25 cellular contexts compared by ENCODE assay signal in genomic region chr1:172239894-172240293, GRCh38.
DNase-seq lines count a peak whose midpoint lies in the region; FAIRE-seq and TF ChIP-seq lines count a peak whose summit lies in the region.
"Had no signal": no experiment of that assay in that cellular context is flagged by ENCODE, and none has a peak within 500 bp of the region (broad histone marks: within the 10 kb centered on the region; RNA-seq: fewer than 3 reads in every experiment).

No MANE protein-coding gene starts in this region.

- peak overlapping the region in 2 of 3 donors; percentile 43 to 66 for H3K27ac ChIP-seq in thyroid gland
- H3K27ac ChIP-seq: 22Rv1 had no signal

- 27 to 42% methylated on average over 2 of the region's 2 CpGs for WGBS in thyroid gland, 2 donors

- H3K4me3 Mint-ChIP-seq in brain (peak overlapping the region in 2 of 5 experiments; percentile 1 to 24), mesothelial cell of epicardium (no peak overlapping the region)
- H3K4me3 Mint-ChIP-seq: activated CD4-positive, alpha-beta T cell treated with anti-CD3 and anti-CD28 coated beads, Interleukin-2, amount 10 ng/mL, durations not matched to agents 24 days and 14 days; activated naive CD4-positive, alpha-beta T cell treated with anti-CD3 and anti-CD28 coated beads, Interleukin-2, amount 50 U/mL, for 24 hours; activated T-helper 17 cell treated with anti-CD3 and anti-CD28 coated beads, Interleukin-2, amount 50 U/mL, for 72 hours; CD4-positive, CD25-positive, alpha-beta regulatory T cell; memory B cell; stimulated activated naive CD8-positive, alpha-beta T cell treated with anti-CD3 and anti-CD28 coated beads, Interleukin-15, Interleukin-2, amounts not matched to agents 100 ng/mL and 50 ng/mL, for 24 hours; T-helper 2 cell treated with Interferon-gamma antibody and Interleukin-4, amounts not matched to agents 5 μg/mL and 100 μg/mL, for 36 hours had no signal

- H3K27me3 Mint-ChIP-seq in brain (peaks cover 2% of the 10 kb centered on the region), mesothelial cell of epicardium (ENCODE audit: low read depth) (no peaks in the 10 kb centered on the region)
- H3K27me3 Mint-ChIP-seq: activated naive CD4-positive, alpha-beta T cell treated with anti-CD3 and anti-CD28 coated beads, Interleukin-2, amount 50 U/mL, for 24 hours; activated T-helper 17 cell treated with anti-CD3 and anti-CD28 coated beads, Interleukin-2, amount 50 U/mL, for 72 hours; CD4-positive, CD25-positive, alpha-beta regulatory T cell; memory B cell; stimulated activated naive CD8-positive, alpha-beta T cell treated with anti-CD3 and anti-CD28 coated beads, Interleukin-15, Interleukin-2, amounts not matched to agents 100 ng/mL and 50 ng/mL, for 24 hours had no signal

- FAIRE-seq in urothelium cell line (lab: Jason Lieb, UNC) = no peak
- FAIRE-seq: kidney had no signal

- peaks cover 4% of the 10 kb centered on the region for H3K36me3 Mint-ChIP-seq in brain
- no peaks in the 10 kb centered on the region for H3K36me3 Mint-ChIP-seq in mesothelial cell of epicardium
- H3K36me3 Mint-ChIP-seq: activated naive CD4-positive, alpha-beta T cell treated with anti-CD3 and anti-CD28 coated beads, Interleukin-2, amount 50 U/mL, for 24 hours; memory B cell had no signal

- no peak for TF ChIP-seq POLR2A in thyroid gland (IDR thresholded peaks at IDR 0.05)

- intact Hi-C loops in thyroid gland (cut with DNase I) = no loop called here

- H3K27ac Mint-ChIP-seq in brain (peak overlapping the region in 4 of 5 experiments; percentile 17 to 90 (median 66)), mesothelial cell of epicardium (peak overlapping the region; percentile 87)
- H3K27ac Mint-ChIP-seq: activated CD4-positive, alpha-beta T cell treated with anti-CD3 and anti-CD28 coated beads, Interleukin-2, amount 10 ng/mL, durations not matched to agents 24 days and 14 days; activated naive CD4-positive, alpha-beta T cell treated with anti-CD3 and anti-CD28 coated beads, Interleukin-2, amount 50 U/mL, for 24 hours; activated T-helper 17 cell treated with anti-CD3 and anti-CD28 coated beads, Interleukin-2, amount 50 U/mL, for 72 hours; memory B cell; stimulated activated naive CD8-positive, alpha-beta T cell treated with anti-CD3 and anti-CD28 coated beads, Interleukin-15, Interleukin-2, amounts not matched to agents 100 ng/mL and 50 ng/mL, for 24 hours; T-helper 2 cell treated with Interferon-gamma antibody and Interleukin-4, amounts not matched to agents 5 μg/mL and 100 μg/mL, for 36 hours had no signal

- H3K9me3 Mint-ChIP-seq in brain (peaks cover 0 to 7% (median 2%) of the 10 kb centered on the region in 5 experiments), mesothelial cell of epicardium (peaks cover 1% of the 10 kb centered on the region)
- H3K9me3 Mint-ChIP-seq: activated naive CD4-positive, alpha-beta T cell treated with anti-CD3 and anti-CD28 coated beads, Interleukin-2, amount 50 U/mL, for 24 hours; activated T-helper 17 cell treated with anti-CD3 and anti-CD28 coated beads, Interleukin-2, amount 50 U/mL, for 72 hours; memory B cell; stimulated activated naive CD8-positive, alpha-beta T cell treated with anti-CD3 and anti-CD28 coated beads, Interleukin-15, Interleukin-2, amounts not matched to agents 100 ng/mL and 50 ng/mL, for 24 hours had no signal

- peaks cover 29% of the 10 kb centered on the region for H3K4me1 Mint-ChIP-seq in brain
- peaks cover 29% of the 10 kb centered on the region for H3K4me1 Mint-ChIP-seq in mesothelial cell of epicardium
- H3K4me1 Mint-ChIP-seq: activated naive CD4-positive, alpha-beta T cell treated with anti-CD3 and anti-CD28 coated beads, Interleukin-2, amount 50 U/mL, for 24 hours; activated T-helper 17 cell treated with anti-CD3 and anti-CD28 coated beads, Interleukin-2, amount 50 U/mL, for 72 hours had no signal

- peaks cover 5 to 11% of the 10 kb centered on the region in 2 donors for H3K4me1 ChIP-seq in thyroid gland

- no peaks in the 10 kb centered on the region for H3K27me3 ChIP-seq in thyroid gland
- H3K27me3 ChIP-seq: transverse colon had no signal

- DNase-seq in NCI-H2081 (lab: John Stamatoyannopoulos, UW) (peak; percentile 6 to 70), NCI-H2081 treated with DMSO at 0.1 percent for 48 hours (lab: John Stamatoyannopoulos, UW) (no peak), mesothelial cell of epicardium (ENCODE audit: low spot score in 2 of 2, unreplicated experiment in 2 of 2) (no peak), thyroid gland (peak; percentile 65 to 77), urothelium cell line (ENCODE audit: low spot score) (no peak), RKO (ENCODE audit: low spot score) (no peak)
- DNase-seq in activated CD8-positive, alpha-beta memory T cell treated with anti-CD3 and anti-CD28 coated beads, Interleukin-2, amount 50 U/mL, for 4 hours = no peak
- DNase-seq: activated CD4-positive, alpha-beta T cell treated with anti-CD3 and anti-CD28 coated beads, Interleukin-2, amount 10 ng/mL, durations not matched to agents 24 days and 14 days; CD4-positive, CD25-positive, alpha-beta regulatory T cell; dermis blood vessel endothelial cell; EL; HCEC 1CT; IMR-90; kidney; NCI-H1436; NCI-H526; RPMI8226; transverse colon had no signal

- no peaks in the 10 kb centered on the region for H3K36me3 ChIP-seq in thyroid gland
- H3K36me3 ChIP-seq: transverse colon had no signal

- H3K4me3 ChIP-seq in thyroid gland (replicated peaks in 1 of 3) = no peak overlapping the region
- H3K4me3 ChIP-seq: transverse colon had no signal

- no peak for TF ChIP-seq CTCF in brain (conservative IDR thresholded peaks at IDR 0.05)
- TF ChIP-seq CTCF in mesothelial cell of epicardium (IDR thresholded peaks at IDR 0.05; ENCODE audit: unreplicated experiment) = no peak
- TF ChIP-seq CTCF in thyroid gland (IDR thresholded peaks at IDR 0.05) = no peak

- H3K9me3 ChIP-seq in thyroid gland = no peaks in the 10 kb centered on the region
- H3K9me3 ChIP-seq: transverse colon had no signal

Comparison
In these comparisons a context has a peak if more than half of its experiments do, and no peak if none do; other contexts are left out.
1. DNase-seq: peak in NCI-H2081 (2 of 2) and thyroid gland (2 of 2); none in NCI-H2081 treated with DMSO at 0.1 percent for 48 hours (single experiment), mesothelial cell of epicardium (0 of 2), urothelium cell line (single experiment), RKO (single experiment) and activated CD8-positive, alpha-beta memory T cell treated with anti-CD3 and anti-CD28 coated beads, Interleukin-2, amount 50 U/mL, for 4 hours (single experiment).